ENCODE assay signal across 13 cellular contexts in genomic region chr20:4341804-4342560, GRCh38.
DNase-seq lines count a peak whose midpoint lies in the region; ATAC-seq and TF ChIP-seq lines count a peak whose summit lies in the region.
"Had no signal": no experiment of that assay in that cellular context is flagged by ENCODE, and none has a peak within 500 bp of the region (broad histone marks: within the 10 kb centered on the region; RNA-seq: fewer than 3 reads in every experiment).

No MANE protein-coding gene starts in this region.

- peak overlapping the region; percentile 13 for H3K27ac ChIP-seq in mesodermal cell (ENCODE audit: low read depth, low read length, severe bottlenecking)
- H3K27ac ChIP-seq: sigmoid colon, tibial nerve had no signal

- no peak overlapping the region for H3K4me3 ChIP-seq in mesodermal cell (ENCODE audit: extremely low read depth, insufficient read depth, low read length, poor library complexity, severe bottlenecking)
- H3K4me3 ChIP-seq: K562, sigmoid colon, tibial nerve had no signal

- no peak for ATAC-seq in HG03139 (IDR thresholded peaks at IDR 0.05; ENCODE audit: unreplicated experiment)

- TF ChIP-seq CTCF in AG09319 (IDR thresholded peaks at IDR 0.05; ENCODE audit: low read depth, low read length) (no peak), GM10248 (IDR thresholded peaks at IDR 0.05; ENCODE audit: control extremely low read depth, extremely low read depth, low read depth, missing control alignments) (no peak)

- DNase-seq in AG09319 (ENCODE audit: extremely low read depth, low read depth) (peak; percentile 39), LHCN-M2 (ENCODE audit: low read depth) (peak; percentile 49), dedifferentiated amniotic fluid mesenchymal stem cell (ENCODE audit: extremely low spot score) (peak; percentile 21), amygdala (lab: John Stamatoyannopoulos, UW) (no peak), KG1 (lab: John Stamatoyannopoulos, UW) (no peak), GM10248 (ENCODE audit: extremely low spot score) (no peak)
- DNase-seq: activated CD8-positive, alpha-beta memory T cell treated with anti-CD3 and anti-CD28 coated beads, Interleukin-2, amount 50 U/mL, for 4 hours; BE2C; sigmoid colon had no signal

- CTCF ChIA-PET in GM10248 (lab: Yijun Ruan, JAX) = no interaction called here

- no peaks in the 10 kb centered on the region for H3K36me3 ChIP-seq in mesodermal cell (ENCODE audit: control insufficient read depth, insufficient read depth, low read length)
- H3K36me3 ChIP-seq: BE2C, sigmoid colon, tibial nerve had no signal

- POLR2A ChIA-PET in GM10248 (lab: Yijun Ruan, JAX) = no interaction called here

- 63 to 70% methylated on average over 5 to 7 of the region's 7 CpGs for WGBS in mesodermal cell (ENCODE audit: insufficient coverage in 2 of 2), 2 experiments

- no peaks in the 10 kb centered on the region for H3K4me1 ChIP-seq in mesodermal cell (ENCODE audit: control insufficient read depth, insufficient read depth, low read length, poor library complexity, severe bottlenecking)
- H3K4me1 ChIP-seq: BE2C, tibial nerve had no signal

- H3K9me3 ChIP-seq in mesodermal cell (ENCODE audit: control insufficient read depth, low read length) = no peaks in the 10 kb centered on the region
- H3K9me3 ChIP-seq: BE2C, sigmoid colon, tibial nerve had no signal

Comparison
In these comparisons a context has a peak if more than half of its experiments do, and no peak if none do; other contexts are left out.
1. DNase-seq: peak in AG09319 (single experiment), LHCN-M2 (single experiment) and dedifferentiated amniotic fluid mesenchymal stem cell (single experiment); none in amygdala (0 of 56), KG1 (single experiment) and GM10248 (single experiment).